Comparison of ENCODE assay signal across 27 cellular contexts in the genomic region with DNA sequence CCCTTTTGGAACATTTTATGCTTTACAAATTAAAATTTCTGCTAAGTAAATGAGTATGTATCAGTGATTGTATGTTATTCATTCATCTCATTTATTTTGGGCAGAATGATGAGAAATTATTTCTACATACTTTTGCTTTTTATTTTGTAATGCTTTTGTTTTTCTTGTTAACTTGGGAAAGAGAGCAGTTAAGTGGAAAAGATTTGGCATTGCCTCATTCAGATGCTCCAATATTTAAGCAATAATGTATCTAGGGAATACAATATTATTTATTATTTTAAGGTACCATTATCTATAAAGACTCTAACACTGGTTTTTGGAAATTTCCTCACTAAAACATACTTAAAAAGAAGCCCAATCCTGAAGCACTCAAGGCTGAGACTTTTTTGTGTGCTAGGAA.
"Had no signal": no experiment of that assay in that cellular context is flagged by ENCODE, and none has a peak within 500 bp of the region (broad histone marks: within the 10 kb centered on the region; RNA-seq: fewer than 3 reads in every experiment).

No MANE protein-coding gene starts in this region.

- H3K4me1 ChIP-seq: lower lobe of right lung, tibial artery, upper lobe of right lung had no signal

- H3K4me3 ChIP-seq: lower lobe of right lung, ovary, stomach, tibial artery, upper lobe of right lung had no signal

- DNase-seq: activated CD4-positive, alpha-beta memory T cell treated with anti-CD3 and anti-CD28 coated beads for 36 hours; activated CD4-positive, alpha-beta T cell treated with anti-CD3 and anti-CD28 coated beads for 48 hours; activated CD8-positive, alpha-beta memory T cell treated with anti-CD3 and anti-CD28 coated beads, Interleukin-2, amount 50 U/mL, for 4 hours; activated effector memory CD4-positive, alpha-beta T cell treated with anti-CD3 and anti-CD28 coated beads, Interleukin-2, amount 50 U/mL, for 16 hours; activated naive CD4-positive, alpha-beta T cell treated with anti-CD3 and anti-CD28 coated beads for 36 hours; activated naive CD8-positive, alpha-beta T cell treated with anti-CD3 and anti-CD28 coated beads for 36 hours; activated T-cell treated with anti-CD3 and anti-CD28 coated beads, Interleukin-2, amount 50 U/mL, for 1 hour; brain microvascular endothelial cell; caudate nucleus; endodermal cell; hypothalamus; immature natural killer cell; kidney; lower lobe of right lung; stimulated activated CD4-positive, alpha-beta T cell treated with anti-CD3 and anti-CD28 coated beads, Interleukin-15, amount 100 ng/mL, for 24 hours; stimulated activated CD4-positive, alpha-beta T cell treated with anti-CD3 and anti-CD28 coated beads, Interleukin-2, amount 100 ng/mL, for 24 hours; stimulated activated naive B cell treated with anti-CD40 and anti-IgM and Interleukin-4, amounts not matched to agents 10 μg/mL and 1 μg/mL and 100 μg/mL, for 72 hours; stomach; SW 1271; T-helper 17 cell; T1000; upper lobe of right lung; WERI-Rb-1 had no signal

- ATAC-seq: activated CD4-positive, CD25-positive, alpha-beta regulatory T cell treated with anti-CD3 and anti-CD28 coated beads, Interleukin-2, amount 50 U/mL, for 24 hours; esophagus mucosa; lower lobe of right lung; stimulated activated naive B cell treated with anti-CD40 and anti-IgM and Interleukin-4, amounts not matched to agents 10 μg/mL and 1 μg/mL and 100 μg/mL, for 72 hours; T-helper 17 cell; upper lobe of right lung had no signal

- H3K9me3 ChIP-seq: lower lobe of right lung, ovary, stomach, tibial artery, upper lobe of right lung had no signal

- H3K27ac ChIP-seq: brain microvascular endothelial cell, lower lobe of right lung, ovary, stomach, tibial artery, upper lobe of right lung, WERI-Rb-1 had no signal

- H3K36me3 ChIP-seq: brain microvascular endothelial cell, lower lobe of right lung, ovary, stomach, tibial artery, upper lobe of right lung, WERI-Rb-1 had no signal

- H3K27me3 ChIP-seq: brain microvascular endothelial cell, ovary, stomach, tibial artery, upper lobe of right lung had no signal
